26 cellular contexts compared by ENCODE assay signal in genomic region chr11:113591122-113591521, GRCh38.
DNase-seq lines count a peak whose midpoint lies in the region; ATAC-seq, FAIRE-seq and TF ChIP-seq lines count a peak whose summit lies in the region.
"Had no signal": no experiment of that assay in that cellular context is flagged by ENCODE, and none has a peak within 500 bp of the region (broad histone marks: within the 10 kb centered on the region; RNA-seq: fewer than 3 reads in every experiment).

No MANE protein-coding gene starts in this region.

- peaks cover 2 to 17% of the 10 kb centered on the region in 2 experiments for H3K4me1 ChIP-seq in K562 (replicated peaks in 1 of 2; ENCODE audit: control insufficient read depth in 2 of 2, insufficient read depth in 2 of 2, low read length in 2 of 2)
- H3K4me1 ChIP-seq in endodermal cell (ENCODE audit: control insufficient read depth, insufficient read depth, low read length): no peaks in the 10 kb centered on the region
- H3K4me1 ChIP-seq: lower lobe of right lung, testis, vagina had no signal

- BruUV-seq in K562 (replicated peaks; lab: Mats Ljungman, UMichigan): no TSS peak

- H3K36me3 ChIP-seq in K562 (ENCODE audit: control insufficient read depth, insufficient read depth, low read length): no peaks in the 10 kb centered on the region
- no peaks in the 10 kb centered on the region for H3K36me3 ChIP-seq in endodermal cell (ENCODE audit: control insufficient read depth, insufficient read depth, low read length)
- H3K36me3 ChIP-seq: lower lobe of right lung, vagina had no signal

- in situ Hi-C loops in K562 (cut with MboI): no loop called here

- H3K4me3 ChIP-seq in K562 (no peak overlapping the region), endodermal cell (ENCODE audit: low read length) (no peak overlapping the region)
- H3K4me3 ChIP-seq: lower lobe of right lung, testis, vagina had no signal

- no peaks in the 10 kb centered on the region for H3K36me3 Mint-ChIP-seq in endodermal cell (ENCODE audit: low read depth)
- H3K36me3 Mint-ChIP-seq: activated naive CD4-positive, alpha-beta T cell treated with anti-CD3 and anti-CD28 coated beads, Interleukin-2, amount 10 ng/mL, durations not matched to agents 7 days and 5 days had no signal

- H3K9me3 ChIP-seq in K562 (replicated peaks; ENCODE audit: control insufficient read depth, insufficient read depth, low read depth, low read length): no peaks in the 10 kb centered on the region
- H3K9me3 ChIP-seq in endodermal cell (ENCODE audit: control insufficient read depth, low read length): peaks cover 10% of the 10 kb centered on the region
- H3K9me3 ChIP-seq: lower lobe of right lung, testis, vagina had no signal

- H3K27me3 ChIP-seq in K562 (ENCODE audit: control insufficient read depth in 2 of 2, insufficient read depth in 2 of 2, low read length in 2 of 2) (no peaks in the 10 kb centered on the region), endodermal cell (ENCODE audit: control insufficient read depth, insufficient read depth, low read length, poor library complexity, severe bottlenecking) (no peaks in the 10 kb centered on the region)
- H3K27me3 ChIP-seq: testis, vagina had no signal

- H3K27me3 Mint-ChIP-seq in endodermal cell (ENCODE audit: insufficient read depth): peaks cover 2% of the 10 kb centered on the region

- H4K20me1 ChIP-seq in K562 (replicated peaks; ENCODE audit: control insufficient read depth, insufficient read depth, low read length): no peaks in the 10 kb centered on the region

- intact Hi-C loops in K562 (cut with micrococcal nuclease): loop anchor here (10.0 kb wide), 1 partner anchor 674 kb away; no protein-coding TSS in a partner anchor

- POLR2A ChIA-PET in K562 (lab: Yijun Ruan, JAX): interaction anchor here (3.1 kb wide), 1 partner anchor 11 kb away, joined by 11 read pairs; no protein-coding TSS in a partner anchor

- TF ChIP-seq CTCF in K562 (IDR thresholded peaks at IDR 0.05 in 2 of 3, conservative IDR thresholded peaks at IDR 0.05 in 1 of 3; ENCODE audit: insufficient read depth in 2 of 3, low read depth in 1 of 3, low read length in 3 of 3) (no peak), endodermal cell (conservative IDR thresholded peaks at IDR 0.05) (no peak)

- peaks cover 3% of the 10 kb centered on the region for H3K4me1 Mint-ChIP-seq in endodermal cell
- H3K4me1 Mint-ChIP-seq: naive thymus-derived CD8-positive, alpha-beta T cell had no signal

- WGBS in K562 (ENCODE audit: insufficient coverage, low coverage, missing lambda C conversion rate): 26% methylated on average over 3 of the region's 3 CpGs
- WGBS in endodermal cell (ENCODE audit: insufficient coverage in 1 of 2, insufficient read length in 1 of 2), 2 experiments: 83 to 90% methylated on average over 2 to 3 of the region's 3 CpGs

- H3K27ac ChIP-seq in K562 (ENCODE audit: extremely low read depth, low read depth, low read length) (no peak overlapping the region), endodermal cell (ENCODE audit: low read depth, low read length) (no peak overlapping the region)
- H3K27ac ChIP-seq: 22Rv1, lower lobe of right lung, testis, vagina had no signal

- H3K4me2 ChIP-seq in K562 (ENCODE audit: insufficient read depth, low read length): no peak overlapping the region

- 0 out of 4 replicates have a peak overlapping the region, but pooled peaks of 1 of the 2 experiments have one; percentile 42 for H3K9ac ChIP-seq in K562 (ENCODE audit: insufficient read depth in 1 of 2, low read depth in 2 of 2, low read length in 2 of 2)
- no peak overlapping the region for H3K9ac ChIP-seq in endodermal cell (ENCODE audit: extremely low read depth, low read length, poor library complexity, severe bottlenecking)

- no peak for TF ChIP-seq EP300 in K562 (IDR thresholded peaks at IDR 0.05; ENCODE audit: low read length)

- no peak overlapping the region for H3K27ac Mint-ChIP-seq in endodermal cell
- H3K27ac Mint-ChIP-seq: activated naive CD4-positive, alpha-beta T cell treated with anti-CD3 and anti-CD28 coated beads, Interleukin-2, amount 10 ng/mL, durations not matched to agents 7 days and 5 days; activated T-helper 1 cell treated with anti-CD3 and anti-CD28 coated beads, Interleukin-12 subunit alpha, Interleukin-12 subunit beta, Interleukin-2, Interleukin-4 antibody, amounts not matched to agents 30 ng/mL and 10 ng/mL and 1 ng/mL, durations not matched to agents 14 hours and 24 hours and 36 hours; CD4-positive, alpha-beta T cell had no signal

- H2AFZ ChIP-seq in K562 (ENCODE audit: low read depth, low read length): no peak overlapping the region

- FAIRE-seq in K562 (lab: Jason Lieb, UNC): no peak
- FAIRE-seq: HepG2, keratinocyte had no signal

- TF ChIP-seq POLR2A in K562 (conservative IDR thresholded peaks at IDR 0.05): no peak

- TF ChIP-seq RAD21 in K562 (CRISPR knock-in tag; conservative IDR thresholded peaks at IDR 0.05 in 1 of 2, IDR thresholded peaks at IDR 0.05 in 1 of 2): no peak

- no peaks in the 10 kb centered on the region for H3K79me2 ChIP-seq in K562 (ENCODE audit: control insufficient read depth, insufficient read depth, low read length)

- H3K9me3 Mint-ChIP-seq in endodermal cell: peaks cover 6% of the 10 kb centered on the region
- H3K9me3 Mint-ChIP-seq: activated T-helper 1 cell treated with anti-CD3 and anti-CD28 coated beads, Interleukin-12 subunit alpha, Interleukin-12 subunit beta, Interleukin-2, Interleukin-4 antibody, amounts not matched to agents 30 ng/mL and 10 ng/mL and 1 ng/mL, durations not matched to agents 14 hours and 24 hours and 36 hours had no signal

- H3K9me1 ChIP-seq in K562 (ENCODE audit: control insufficient read depth, insufficient read depth, low read length): no peaks in the 10 kb centered on the region

- DNase-seq in NCI-H1436 (lab: John Stamatoyannopoulos, UW) (peak; percentile 63), NCI-H1436 treated with DMSO at 0.1 percent for 48 hours (lab: John Stamatoyannopoulos, UW) (no peak), NCI-H1092 treated with DMSO at 0.1 percent for 48 hours (lab: John Stamatoyannopoulos, UW) (peak; percentile 21), NCI-H69 (lab: John Stamatoyannopoulos, UW) (peak; percentile 98), K562 (ENCODE audit: extremely low read depth in 1 of 4, low spot score in 3 of 4) (no peak), endodermal cell (no peak)
- DNase-seq: activated CD4-positive, alpha-beta T cell treated with anti-CD3 and anti-CD28 coated beads, Interleukin-2, amount 50 U/mL, for 1 hour; activated CD8-positive, alpha-beta memory T cell treated with anti-CD3 and anti-CD28 coated beads, Interleukin-2, amount 50 U/mL, for 4 hours; activated naive CD4-positive, alpha-beta T cell treated with anti-CD3 and anti-CD28 coated beads, Interleukin-2, amount 10 ng/mL, durations not matched to agents 7 days and 5 days; CD4-positive, alpha-beta T cell; DMS 273 treated with DMSO at 0.1 percent for 48 hours; glutamatergic neuron; Kasumi-1; lower lobe of right lung; MV-4-11; naive thymus-derived CD8-positive, alpha-beta T cell; NCI-H526; stimulated activated naive CD8-positive, alpha-beta T cell treated with anti-CD3 and anti-CD28 coated beads, Interleukin-15, Interleukin-2, amounts not matched to agents 100 U/mL and 50 U/mL, for 24 hours; testis had no signal

- peak; percentile 13; the same call in 1 of the 3 replicates for ATAC-seq in K562
- no peak for ATAC-seq in GM21576 (IDR thresholded peaks at IDR 0.05; ENCODE audit: unreplicated experiment)
- no peak for ATAC-seq in GM18870 (IDR thresholded peaks at IDR 0.05; ENCODE audit: unreplicated experiment)
- ATAC-seq: HepG2; lower lobe of right lung; naive thymus-derived CD8-positive, alpha-beta T cell; stimulated activated naive CD8-positive, alpha-beta T cell treated with anti-CD3 and anti-CD28 coated beads, Interleukin-15, Interleukin-2, amounts not matched to agents 100 U/mL and 50 U/mL, for 24 hours had no signal

- CTCF ChIA-PET in K562 (lab: Yijun Ruan, JAX; ENCODE audit: low intra/inter-chr PET ratio): no interaction called here

- H3K4me3 Mint-ChIP-seq in endodermal cell: no peak overlapping the region
- H3K4me3 Mint-ChIP-seq: activated naive CD4-positive, alpha-beta T cell treated with anti-CD3 and anti-CD28 coated beads, Interleukin-2, amount 10 ng/mL, durations not matched to agents 7 days and 5 days; activated T-helper 1 cell treated with anti-CD3 and anti-CD28 coated beads, Interleukin-12 subunit alpha, Interleukin-12 subunit beta, Interleukin-2, Interleukin-4 antibody, amounts not matched to agents 30 ng/mL and 10 ng/mL and 1 ng/mL, durations not matched to agents 14 hours and 24 hours and 36 hours; CD4-positive, alpha-beta T cell; naive thymus-derived CD8-positive, alpha-beta T cell had no signal

TF ChIP-seq in K562, 482 proteins besides CTCF, POLR2A, EP300 and RAD21 (continues in another document):
- TF ChIP-seq RCOR1 (IDR thresholded peaks at IDR 0.05; ENCODE audit: borderline replicate concordance in 1 of 2, low read depth in 2 of 2, low read length in 2 of 2) (no peak), ZNF511 (CRISPR knock-in tag; IDR thresholded peaks at IDR 0.05) (no peak), ZNF121 (CRISPR knock-in tag; conservative IDR thresholded peaks at IDR 0.05) (no peak), STAT6 (CRISPR knock-in tag; IDR thresholded peaks at IDR 0.05) (no peak), TCFL5 (CRISPR knock-in tag; conservative IDR thresholded peaks at IDR 0.05) (no peak), ZNF224 (CRISPR knock-in tag; IDR thresholded peaks at IDR 0.05) (no peak)

Comparison
In these comparisons a context has a peak if more than half of its experiments do, and no peak if none do; other contexts are left out.
1. DNase-seq: peak in NCI-H1436 (single experiment), NCI-H1092 treated with DMSO at 0.1 percent for 48 hours (single experiment) and NCI-H69 (single experiment); none in NCI-H1436 treated with DMSO at 0.1 percent for 48 hours (single experiment), K562 (0 of 4) and endodermal cell (single experiment).